8 cellular contexts compared by ENCODE assay signal in the genomic region with DNA sequence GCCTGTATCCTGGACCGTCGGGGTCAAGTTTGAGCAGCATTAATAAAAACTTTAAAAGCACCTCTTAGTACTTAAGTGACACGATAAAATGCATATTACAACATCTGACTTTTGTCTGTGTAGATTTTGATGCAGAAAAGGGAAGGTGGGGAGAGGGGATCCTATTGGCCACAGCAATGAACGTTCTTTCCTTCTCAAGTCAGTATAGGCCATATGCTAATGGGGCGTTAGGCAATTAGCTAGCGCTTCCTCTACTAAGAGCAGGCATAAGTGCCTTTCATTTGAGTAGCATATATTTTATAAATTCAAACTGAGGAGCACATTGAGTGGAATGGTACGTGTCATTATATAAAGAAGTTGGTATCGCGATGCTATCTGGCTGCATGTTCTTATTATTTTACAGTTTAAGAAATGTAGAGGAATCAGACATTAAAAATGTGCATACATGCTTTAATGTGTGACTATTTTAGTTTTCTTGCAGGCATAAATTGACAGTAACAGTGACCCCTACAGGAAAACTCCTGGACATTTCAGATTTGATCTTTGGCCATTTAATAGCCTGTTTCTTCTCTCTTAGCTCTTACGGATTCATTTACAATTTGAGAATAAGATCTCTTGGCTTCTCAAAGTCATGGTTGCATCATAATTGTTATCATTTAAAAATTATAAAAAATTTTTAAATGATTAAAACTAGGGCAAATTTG. TPM values are rescaled to one million over a fixed set of nuclear protein-coding genes. Genes with fewer than 3 reads are reported as not detected.
A peak's percentile ranks its signal among the peaks of the same experiment; 100 is the strongest.
DNase-seq lines count a peak whose midpoint lies in the region; ATAC-seq, FAIRE-seq and TF ChIP-seq lines count a peak whose summit lies in the region.

No MANE protein-coding gene starts in this region.

- H3K4me3 ChIP-seq in AG04449 (ENCODE audit: low read depth, low read length) (no peak overlapping the region), astrocyte (ENCODE audit: insufficient read depth, low read depth, low read length) (no peak overlapping the region), upper lobe of right lung (peak overlapping the region; percentile 69)

- H3K27me3 Mint-ChIP-seq in astrocyte (ENCODE audit: low read depth, unreplicated experiment), result peaks cover 26% of the 10 kb centered on the region

- no peak overlapping the region for H3K4me3 Mint-ChIP-seq in astrocyte (ENCODE audit: unreplicated experiment)

- peak overlapping the region; percentile 55 for H3K9ac ChIP-seq in astrocyte (ENCODE audit: low read length)

- peaks cover 10% of the 10 kb centered on the region for H3K27me3 ChIP-seq in astrocyte (ENCODE audit: insufficient read depth, low read length)
- no peaks in the 10 kb centered on the region for H3K27me3 ChIP-seq in upper lobe of right lung

- H3K4me2 ChIP-seq in astrocyte (ENCODE audit: low read length), result peak overlapping the region; percentile 90

- peak; percentile 41 for ATAC-seq in upper lobe of right lung
- ATAC-seq in GM21447 (IDR thresholded peaks at IDR 0.05; ENCODE audit: unreplicated experiment), result no peak

- intact Hi-C loops in upper lobe of right lung (cut with DNase I), result no loop called here

- FAIRE-seq in astrocyte (lab: Jason Lieb, UNC), result no peak

- H2AFZ ChIP-seq in astrocyte (ENCODE audit: low read depth, low read length), result peak overlapping the region; percentile 94

- no peaks in the 10 kb centered on the region for H4K20me1 ChIP-seq in astrocyte (ENCODE audit: insufficient read depth, low read length)

- no peak for DNase-seq in AG04449 (ENCODE audit: low read depth, low spot score)
- peak; percentile 18 for DNase-seq in astrocyte (ENCODE audit: low read depth)
- peak; percentile 21 for DNase-seq in kidney tubule cell (ENCODE audit: low spot score)
- no peak for DNase-seq in upper lobe of right lung
- no peak for DNase-seq in NCI-H128 (lab: John Stamatoyannopoulos, UW; ENCODE audit: unreplicated experiment)
- DNase-seq in NCI-H1930 (lab: John Stamatoyannopoulos, UW), result no peak

- peaks cover 5% of the 10 kb centered on the region for H3K4me1 Mint-ChIP-seq in astrocyte (ENCODE audit: low read depth, unreplicated experiment)

- H3K36me3 Mint-ChIP-seq in astrocyte (ENCODE audit: low read depth, unreplicated experiment), result no peaks in the 10 kb centered on the region

- H3K27ac ChIP-seq in astrocyte (ENCODE audit: low read depth, low read length) (no peak overlapping the region), upper lobe of right lung (peak overlapping the region; percentile 63)

- peaks cover 10% of the 10 kb centered on the region for H3K4me1 ChIP-seq in astrocyte (ENCODE audit: insufficient read depth, low read length)
- peaks cover 11% of the 10 kb centered on the region for H3K4me1 ChIP-seq in upper lobe of right lung

- H3K9me3 Mint-ChIP-seq in astrocyte (ENCODE audit: unreplicated experiment), result peaks cover 10% of the 10 kb centered on the region

- no peaks in the 10 kb centered on the region for H3K9me3 ChIP-seq in astrocyte (ENCODE audit: insufficient read depth, low read depth, low read length)
- H3K9me3 ChIP-seq in upper lobe of right lung, result no peaks in the 10 kb centered on the region

- no peak overlapping the region for H3K27ac Mint-ChIP-seq in astrocyte (ENCODE audit: unreplicated experiment)

- TF ChIP-seq CTCF in AG04449 (IDR thresholded peaks at IDR 0.05; ENCODE audit: insufficient read depth, low read length, missing control alignments) (peak; percentile 10), astrocyte (IDR thresholded peaks at IDR 0.05; ENCODE audit: insufficient read depth, low read depth, low read length) (peak; percentile 47), upper lobe of right lung (IDR thresholded peaks at IDR 0.05) (peak; percentile 56)

- no peaks in the 10 kb centered on the region for H3K36me3 ChIP-seq in astrocyte (ENCODE audit: insufficient read depth, low read length)
- H3K36me3 ChIP-seq in upper lobe of right lung, result no peaks in the 10 kb centered on the region

- CTCF ChIA-PET in AG04449 (lab: Yijun Ruan, JAX), result interaction anchor here (0.7 to 2.7 kb wide), 6 partner anchors 12 to 216 kb away, joined by 3 to 12 read pairs (median 4); no protein-coding TSS in a partner anchor

- H3K79me2 ChIP-seq in astrocyte (ENCODE audit: insufficient read depth, low read length), result no peaks in the 10 kb centered on the region

- POLR2A ChIA-PET in AG04449 (lab: Yijun Ruan, JAX), result no interaction called here

- TF ChIP-seq EP300 in Ishikawa (IDR thresholded peaks at IDR 0.05; ENCODE audit: borderline replicate concordance), result no peak

- TF ChIP-seq RAD21 in Ishikawa (IDR thresholded peaks at IDR 0.05; ENCODE audit: low read depth), result peak; percentile 26; the same call in 1 of the 2 replicates

TF ChIP-seq in Ishikawa, 13 proteins besides CTCF, POLR2A, EP300 and RAD21:
- TF ChIP-seq CEBPB (IDR thresholded peaks at IDR 0.05), result no peak
- TF ChIP-seq TEAD4 (IDR thresholded peaks at IDR 0.05), result no peak
- TF ChIP-seq TCF12 (IDR thresholded peaks at IDR 0.05; ENCODE audit: low read depth), result no peak
- TF ChIP-seq EGR1 (IDR thresholded peaks at IDR 0.05), result no peak
- no peak for TF ChIP-seq CREB1 (IDR thresholded peaks at IDR 0.05; ENCODE audit: low read depth)
- TF ChIP-seq, protein P1, sequence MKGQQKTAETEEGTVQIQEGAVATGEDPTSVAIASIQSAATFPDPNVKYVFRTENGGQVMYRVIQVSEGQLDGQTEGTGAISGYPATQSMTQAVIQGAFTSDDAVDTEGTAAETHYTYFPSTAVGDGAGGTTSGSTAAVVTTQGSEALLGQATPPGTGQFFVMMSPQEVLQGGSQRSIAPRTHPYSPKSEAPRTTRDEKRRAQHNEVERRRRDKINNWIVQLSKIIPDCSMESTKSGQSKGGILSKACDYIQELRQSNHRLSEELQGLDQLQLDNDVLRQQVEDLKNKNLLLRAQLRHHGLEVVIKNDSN (IDR thresholded peaks at IDR 0.05), result no peak
- TF ChIP-seq, protein P2, sequence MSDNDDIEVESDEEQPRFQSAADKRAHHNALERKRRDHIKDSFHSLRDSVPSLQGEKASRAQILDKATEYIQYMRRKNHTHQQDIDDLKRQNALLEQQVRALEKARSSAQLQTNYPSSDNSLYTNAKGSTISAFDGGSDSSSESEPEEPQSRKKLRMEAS (IDR thresholded peaks at IDR 0.05), result no peak
- TF ChIP-seq NFIC (IDR thresholded peaks at IDR 0.05), result no peak
- TF ChIP-seq TAF1 (IDR thresholded peaks at IDR 0.05; ENCODE audit: low read depth), result no peak
- TF ChIP-seq FOXM1 (IDR thresholded peaks at IDR 0.05; ENCODE audit: borderline replicate concordance, low read depth), result no peak
- TF ChIP-seq, protein P3, sequence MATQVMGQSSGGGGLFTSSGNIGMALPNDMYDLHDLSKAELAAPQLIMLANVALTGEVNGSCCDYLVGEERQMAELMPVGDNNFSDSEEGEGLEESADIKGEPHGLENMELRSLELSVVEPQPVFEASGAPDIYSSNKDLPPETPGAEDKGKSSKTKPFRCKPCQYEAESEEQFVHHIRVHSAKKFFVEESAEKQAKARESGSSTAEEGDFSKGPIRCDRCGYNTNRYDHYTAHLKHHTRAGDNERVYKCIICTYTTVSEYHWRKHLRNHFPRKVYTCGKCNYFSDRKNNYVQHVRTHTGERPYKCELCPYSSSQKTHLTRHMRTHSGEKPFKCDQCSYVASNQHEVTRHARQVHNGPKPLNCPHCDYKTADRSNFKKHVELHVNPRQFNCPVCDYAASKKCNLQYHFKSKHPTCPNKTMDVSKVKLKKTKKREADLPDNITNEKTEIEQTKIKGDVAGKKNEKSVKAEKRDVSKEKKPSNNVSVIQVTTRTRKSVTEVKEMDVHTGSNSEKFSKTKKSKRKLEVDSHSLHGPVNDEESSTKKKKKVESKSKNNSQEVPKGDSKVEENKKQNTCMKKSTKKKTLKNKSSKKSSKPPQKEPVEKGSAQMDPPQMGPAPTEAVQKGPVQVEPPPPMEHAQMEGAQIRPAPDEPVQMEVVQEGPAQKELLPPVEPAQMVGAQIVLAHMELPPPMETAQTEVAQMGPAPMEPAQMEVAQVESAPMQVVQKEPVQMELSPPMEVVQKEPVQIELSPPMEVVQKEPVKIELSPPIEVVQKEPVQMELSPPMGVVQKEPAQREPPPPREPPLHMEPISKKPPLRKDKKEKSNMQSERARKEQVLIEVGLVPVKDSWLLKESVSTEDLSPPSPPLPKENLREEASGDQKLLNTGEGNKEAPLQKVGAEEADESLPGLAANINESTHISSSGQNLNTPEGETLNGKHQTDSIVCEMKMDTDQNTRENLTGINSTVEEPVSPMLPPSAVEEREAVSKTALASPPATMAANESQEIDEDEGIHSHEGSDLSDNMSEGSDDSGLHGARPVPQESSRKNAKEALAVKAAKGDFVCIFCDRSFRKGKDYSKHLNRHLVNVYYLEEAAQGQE (IDR thresholded peaks at IDR 0.05; ENCODE audit: low read depth), result no peak
- no peak for TF ChIP-seq ZBTB7A (IDR thresholded peaks at IDR 0.05; ENCODE audit: low read depth)
- TF ChIP-seq YY1 (IDR thresholded peaks at IDR 0.05; ENCODE audit: low read depth), result no peak
TF ChIP-seq in Ishikawa: peak in this region for 0.

RNA-seq across cellular contexts. Expression of a gene that starts 1.1 kb away (rescaled TPM):
- total RNA-seq in astrocyte (1.0 and 1.1 TPM in 2 replicates), upper lobe of right lung (15.7 TPM)

Comparison
In these comparisons a context has a peak if more than half of its experiments do, and no peak if none do; other contexts are left out.
1. DNase-seq: peak in astrocyte (single experiment) and kidney tubule cell (single experiment); none in AG04449 (single experiment), upper lobe of right lung (single experiment), NCI-H128 (single experiment) and NCI-H1930 (0 of 2).
2. Peak in every context shown above with its lines, with median percentiles within 50 percentile points of each other: CTCF ChIP-seq.